21 cellular contexts compared by ENCODE assay signal in the genomic region with DNA sequence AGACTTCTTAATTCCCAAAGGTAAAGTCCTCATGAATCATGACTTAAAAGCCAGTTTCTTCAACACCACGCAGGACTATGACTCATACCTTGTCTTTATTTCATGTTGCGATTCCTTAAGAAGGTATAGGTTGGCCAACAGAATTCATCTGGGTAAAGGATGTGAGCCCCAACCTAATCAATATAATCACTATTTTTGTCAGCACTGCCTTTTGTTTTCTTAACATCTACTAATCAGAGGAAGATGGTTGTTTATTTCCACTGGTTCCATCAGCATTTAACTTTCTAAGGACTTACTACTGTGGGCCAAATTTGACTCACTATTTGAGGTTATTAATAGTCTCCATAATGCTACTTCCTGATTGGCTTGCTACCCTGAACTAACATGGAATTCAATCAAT.
DNase-seq lines count a peak whose midpoint lies in the region; ATAC-seq, FAIRE-seq and TF ChIP-seq lines count a peak whose summit lies in the region.
"Had no signal": no experiment of that assay in that cellular context is flagged by ENCODE, and none has a peak within 500 bp of the region (broad histone marks: within the 10 kb centered on the region; RNA-seq: fewer than 3 reads in every experiment).

No MANE protein-coding gene starts in this region.

- H3K27me3 ChIP-seq in keratinocyte (ENCODE audit: control insufficient read depth, extremely low read depth, insufficient read depth, low read length), result no peaks in the 10 kb centered on the region

- no peaks in the 10 kb centered on the region for H3K9me3 ChIP-seq in keratinocyte (ENCODE audit: control insufficient read depth, low read depth, low read length)
- H3K9me3 ChIP-seq: left ventricle myocardium inferior had no signal

- dilution Hi-C loops in keratinocyte (cut with MboI; ENCODE audit: extremely low pct_ligation_motif_present, low sequenced_read_pairs), result no loop called here

- H3K36me3 Mint-ChIP-seq in activated CD8-positive, alpha-beta memory T cell treated with anti-CD3 and anti-CD28 coated beads, Interleukin-2, amount 10 ng/mL, durations not matched to agents 7 days and 5 days, result no peaks in the 10 kb centered on the region
- H3K36me3 Mint-ChIP-seq: CD4-positive, CD25-positive, alpha-beta regulatory T cell; IgD-negative memory B cell had no signal

- no peak overlapping the region for H2AFZ ChIP-seq in keratinocyte (ENCODE audit: control insufficient read depth, low read length)

- peaks cover 8% of the 10 kb centered on the region for H3K4me1 ChIP-seq in keratinocyte (ENCODE audit: control insufficient read depth, extremely low read depth, insufficient read depth, low read length)
- H3K4me1 ChIP-seq: left ventricle myocardium inferior had no signal

- no peaks in the 10 kb centered on the region for H3K79me2 ChIP-seq in keratinocyte (ENCODE audit: control insufficient read depth, insufficient read depth, low read length)

- no peaks in the 10 kb centered on the region for H3K4me1 Mint-ChIP-seq in activated CD8-positive, alpha-beta memory T cell treated with anti-CD3 and anti-CD28 coated beads, Interleukin-2, amount 10 ng/mL, durations not matched to agents 7 days and 5 days
- H3K4me1 Mint-ChIP-seq: CD4-positive, CD25-positive, alpha-beta regulatory T cell; H9; IgD-negative memory B cell had no signal

- FAIRE-seq in keratinocyte (lab: Jason Lieb, UNC), result peak; percentile 51
- FAIRE-seq: endometrium had no signal

- no peaks in the 10 kb centered on the region for H3K36me3 ChIP-seq in keratinocyte (ENCODE audit: control insufficient read depth in 2 of 2, extremely low read depth in 1 of 2, insufficient read depth in 2 of 2, low read length in 2 of 2)
- H3K36me3 ChIP-seq: left ventricle myocardium inferior had no signal

- H3K9me1 ChIP-seq in keratinocyte (ENCODE audit: control insufficient read depth, extremely low read depth, insufficient read depth, low read length), result no peaks in the 10 kb centered on the region

- H3K27ac Mint-ChIP-seq in activated CD8-positive, alpha-beta memory T cell treated with anti-CD3 and anti-CD28 coated beads, Interleukin-2, amount 10 ng/mL, durations not matched to agents 7 days and 5 days, result no peak overlapping the region
- H3K27ac Mint-ChIP-seq: CD4-positive, CD25-positive, alpha-beta regulatory T cell; H9; IgD-negative memory B cell had no signal

- no peak overlapping the region for H3K27ac ChIP-seq in keratinocyte (ENCODE audit: control insufficient read depth, insufficient read depth, low read length)
- H3K27ac ChIP-seq: left ventricle myocardium inferior had no signal

- peak; percentile 24 for DNase-seq in EL
- peak; percentile 20 for DNase-seq in NCI-H226
- peak; percentile 72 for DNase-seq in choroid plexus epithelial cell (ENCODE audit: low read depth)
- DNase-seq in keratinocyte (ENCODE audit: low read depth, low spot score), result peak; percentile 2
- DNase-seq in NCI-H2029 treated with DMSO at 0.1 percent for 48 hours (lab: John Stamatoyannopoulos, UW), result no peak
- DNase-seq in activated CD8-positive, alpha-beta memory T cell treated with anti-CD3 and anti-CD28 coated beads, Interleukin-2, amount 10 ng/mL, durations not matched to agents 7 days and 5 days, result no peak
- DNase-seq: anterior cingulate cortex; CD4-positive, CD25-positive, alpha-beta regulatory T cell; DMS53; H9; left ventricle myocardium inferior; MV-4-11; NCI-H187 treated with DMSO at 0.1 percent for 48 hours; NCI-H446 treated with DMSO at 0.1 percent for 48 hours; RPMI8226; stimulated activated CD4-positive, alpha-beta T cell treated with anti-CD3 and anti-CD28 coated beads, Interleukin-15, amount 100 ng/mL, for 24 hours; SW 1271 had no signal

- TF ChIP-seq CTCF in choroid plexus epithelial cell (conservative IDR thresholded peaks at IDR 0.05; ENCODE audit: low read depth, low read length) (no peak), keratinocyte (optimal IDR thresholded peaks at IDR 0.05 in 1 of 3, IDR thresholded peaks at IDR 0.05 in 1 of 3, conservative IDR thresholded peaks at IDR 0.05 in 1 of 3; ENCODE audit: extremely low read depth in 1 of 3, insufficient read depth in 2 of 3, low read length in 3 of 3) (no peak)

- CTCF ChIA-PET in activated CD8-positive, alpha-beta memory T cell treated with anti-CD3 and anti-CD28 coated beads, Interleukin-2, amount 10 ng/mL, durations not matched to agents 7 days and 5 days (lab: Charles Lee), result no interaction called here

- no peak overlapping the region for H3K4me3 Mint-ChIP-seq in activated CD8-positive, alpha-beta memory T cell treated with anti-CD3 and anti-CD28 coated beads, Interleukin-2, amount 10 ng/mL, durations not matched to agents 7 days and 5 days
- H3K4me3 Mint-ChIP-seq: CD4-positive, CD25-positive, alpha-beta regulatory T cell; H9; IgD-negative memory B cell had no signal

- H3K9me3 Mint-ChIP-seq in activated CD8-positive, alpha-beta memory T cell treated with anti-CD3 and anti-CD28 coated beads, Interleukin-2, amount 10 ng/mL, durations not matched to agents 7 days and 5 days (ENCODE audit: low read depth), result no peaks in the 10 kb centered on the region

- no peaks in the 10 kb centered on the region for H3K27me3 Mint-ChIP-seq in activated CD8-positive, alpha-beta memory T cell treated with anti-CD3 and anti-CD28 coated beads, Interleukin-2, amount 10 ng/mL, durations not matched to agents 7 days and 5 days
- H3K27me3 Mint-ChIP-seq: CD4-positive, CD25-positive, alpha-beta regulatory T cell had no signal

- H3K4me3 ChIP-seq in choroid plexus epithelial cell (ENCODE audit: low read depth, low read length) (no peak overlapping the region), keratinocyte (ENCODE audit: control insufficient read depth in 2 of 3, extremely low read depth in 1 of 3, insufficient read depth in 2 of 3, low read depth in 1 of 3, low read length in 3 of 3) (no peak overlapping the region)
- H3K4me3 ChIP-seq: left ventricle myocardium inferior had no signal

- no peaks in the 10 kb centered on the region for H4K20me1 ChIP-seq in keratinocyte (ENCODE audit: control insufficient read depth, extremely low read depth, insufficient read depth, low read length)

- ATAC-seq in GM19328 (IDR thresholded peaks at IDR 0.05; ENCODE audit: unreplicated experiment) (no peak), HG03439 (IDR thresholded peaks at IDR 0.05; ENCODE audit: unreplicated experiment) (no peak)
- no peak for ATAC-seq in activated CD8-positive, alpha-beta memory T cell treated with anti-CD3 and anti-CD28 coated beads, Interleukin-2, amount 10 ng/mL, durations not matched to agents 7 days and 5 days

- H3K4me2 ChIP-seq in keratinocyte (ENCODE audit: control insufficient read depth, extremely low read depth, insufficient read depth, low read depth, low read length), result peak overlapping the region; percentile 12

- H3K9ac ChIP-seq in keratinocyte (ENCODE audit: control insufficient read depth, extremely low read depth, insufficient read depth, low read length), result no peak overlapping the region

Comparison
In these comparisons a context has a peak if more than half of its experiments do, and no peak if none do; other contexts are left out.
1. DNase-seq: peak in EL (single experiment), NCI-H226 (single experiment), choroid plexus epithelial cell (single experiment) and keratinocyte (single experiment); none in NCI-H2029 treated with DMSO at 0.1 percent for 48 hours (single experiment) and activated CD8-positive, alpha-beta memory T cell treated with anti-CD3 and anti-CD28 coated beads, Interleukin-2, amount 10 ng/mL, durations not matched to agents 7 days and 5 days (single experiment).